Comparison of ENCODE assay signal across 8 cellular contexts in genomic region chr2:99488587-99488998, GRCh38. TPM values are rescaled to one million over a fixed set of nuclear protein-coding genes. Genes with fewer than 3 reads are reported as not detected.
DNase-seq lines count a peak whose midpoint lies in the region; ATAC-seq, FAIRE-seq and TF ChIP-seq lines count a peak whose summit lies in the region.

No MANE protein-coding gene starts in this region.

- DNase-seq in ACHN (peak; percentile 55), GM10266 (ENCODE audit: extremely low spot score) (peak; percentile 37), RCC 7860 (ENCODE audit: low spot score) (peak; percentile 33), dermis blood vessel endothelial cell (peak; percentile 53)
- DNase-seq in activated CD8-positive, alpha-beta memory T cell treated with anti-CD3 and anti-CD28 coated beads, Interleukin-2, amount 50 U/mL, for 4 hours, result no peak

- no peaks in the 10 kb centered on the region for H3K9me3 ChIP-seq in mononuclear cell (ENCODE audit: low read depth, low read length)

- no peak for FAIRE-seq in RCC 7860 (lab: Jason Lieb, UNC)

- in situ Hi-C loops in ACHN (cut with HindIII; ENCODE audit: low pct_ligation_motif_present, low pct_unique_long_range_greater_than_20kb, low sequenced_read_pairs), result no loop called here

- H3K27me3 ChIP-seq in mononuclear cell (ENCODE audit: insufficient read depth, low read length), result no peaks in the 10 kb centered on the region

- peaks cover 26% of the 10 kb centered on the region for H3K4me1 ChIP-seq in mononuclear cell (ENCODE audit: insufficient read depth, low read length)

- ATAC-seq in HG03354 (IDR thresholded peaks at IDR 0.05; ENCODE audit: poor library complexity, severe bottlenecking, unreplicated experiment) (no peak), HG02798 (IDR thresholded peaks at IDR 0.05; ENCODE audit: poor library complexity, unreplicated experiment) (no peak)

- peak overlapping the region; percentile 71 for H3K4me3 ChIP-seq in mononuclear cell (ENCODE audit: low read length)

- no peak for TF ChIP-seq CTCF in GM10266 (IDR thresholded peaks at IDR 0.05; ENCODE audit: control insufficient read depth, insufficient read depth, low read depth, missing control alignments)

RNA-seq across cellular contexts. Expression of gene REV1, which starts 1.2 kb away (rescaled TPM):
- total RNA-seq in dermis blood vessel endothelial cell, result 38.9 and 47.1 TPM in 2 replicates
- total RNA-seq in mononuclear cell, result 55.3 TPM
